8 cellular contexts compared by ENCODE assay signal in genomic region chr19:43532571-43532961, GRCh38. TPM values are rescaled to one million over a fixed set of nuclear protein-coding genes. Genes with fewer than 3 reads are reported as not detected.
DNase-seq lines count a peak whose midpoint lies in the region; ATAC-seq and TF ChIP-seq lines count a peak whose summit lies in the region.

No MANE protein-coding gene starts in this region.

- peaks cover 0 to 8% (median under 1%) of the 10 kb centered on the region in 4 donors for H3K36me3 ChIP-seq in esophagus muscularis mucosa
- H3K36me3 ChIP-seq in neuronal stem cell (replicated peaks in 1 of 2; ENCODE audit: control insufficient read depth in 2 of 2, insufficient read depth in 2 of 2, low read length in 2 of 2): peaks cover 3 to 19% of the 10 kb centered on the region in 2 donors

- no peak for TF ChIP-seq EP300 in esophagus muscularis mucosa (IDR thresholded peaks at IDR 0.05)

- DNase-seq in NCI-H82 (lab: John Stamatoyannopoulos, UW): peak; percentile 83
- no peak for DNase-seq in NCI-H82 treated with DMSO at 0.1 percent for 48 hours (lab: John Stamatoyannopoulos, UW; ENCODE audit: unreplicated experiment)
- DNase-seq in esophagus muscularis mucosa (ENCODE audit: extremely low spot score): no peak
- DNase-seq in neuronal stem cell (ENCODE audit: low spot score): no peak

- ATAC-seq in HG03378 (IDR thresholded peaks at IDR 0.05; ENCODE audit: unreplicated experiment) (peak; percentile 24), SK-N-SH treated with all-trans-retinoic acid at 6 μM for 48 hours (peak; percentile 16), GM18868 (IDR thresholded peaks at IDR 0.05; ENCODE audit: unreplicated experiment) (no peak), HG03196 (IDR thresholded peaks at IDR 0.05; ENCODE audit: unreplicated experiment) (no peak)

- peak overlapping the region; percentile 88 for H2AFZ ChIP-seq in neuronal stem cell (ENCODE audit: low read length)

- peak overlapping the region; percentile 79 for H3K9ac ChIP-seq in neuronal stem cell (ENCODE audit: low read depth, low read length, poor library complexity)

- H4K8ac ChIP-seq in neuronal stem cell (ENCODE audit: low read depth, low read length): no peak overlapping the region

- intact Hi-C loops in esophagus muscularis mucosa (cut with DNase I): no loop called here

- no peak for TF ChIP-seq POLR2A in esophagus muscularis mucosa (IDR thresholded peaks at IDR 0.05; ENCODE audit: low read depth)

- WGBS in esophagus muscularis mucosa: 25% methylated on average over 4 of the region's 16 CpGs
- WGBS in neuronal stem cell (ENCODE audit: extremely low coverage in 2 of 2, insufficient read length in 2 of 2, insufficient replicate concordance in 1 of 2), 2 donors: no CpG with 5 or more reads among the region's 16 CpGs

- no peak overlapping the region for H4K91ac ChIP-seq in neuronal stem cell (ENCODE audit: low read depth, low read length, poor library complexity)

- H2BK5ac ChIP-seq in neuronal stem cell (ENCODE audit: low read length): no peak overlapping the region

- H3K4me3 ChIP-seq in esophagus muscularis mucosa: peak overlapping the region; percentile 51 to 75 (median 62)
- H3K4me3 ChIP-seq in neuronal stem cell (ENCODE audit: low read length in 2 of 2): peak overlapping the region; percentile 43 to 69

- H3K27me3 ChIP-seq in esophagus muscularis mucosa: no peaks in the 10 kb centered on the region
- H3K27me3 ChIP-seq in neuronal stem cell (ENCODE audit: control insufficient read depth in 3 of 3, insufficient read depth in 3 of 3, low read depth in 1 of 3, low read length in 3 of 3): peaks cover 0 to 2% (median 0%) of the 10 kb centered on the region in 3 experiments

- no peak overlapping the region for H2BK15ac ChIP-seq in neuronal stem cell (ENCODE audit: low read length)

- no peak overlapping the region for H3K4ac ChIP-seq in neuronal stem cell (ENCODE audit: low read length)

- peak overlapping the region; percentile 88 to 94 (median 92) for H3K27ac ChIP-seq in esophagus muscularis mucosa (replicated peaks in 1 of 4)
- peak overlapping the region; percentile 81 for H3K27ac ChIP-seq in neuronal stem cell (replicated peaks; ENCODE audit: low read length)

- no peak overlapping the region for H2BK120ac ChIP-seq in neuronal stem cell (ENCODE audit: low read depth, low read length)

- H3K9me3 ChIP-seq in esophagus muscularis mucosa: no peaks in the 10 kb centered on the region
- H3K9me3 ChIP-seq in neuronal stem cell (replicated peaks in 1 of 2; ENCODE audit: control insufficient read depth in 2 of 2, insufficient read depth in 1 of 2, low read depth in 1 of 2, low read length in 2 of 2): no peaks in the 10 kb centered on the region

- H2BK12ac ChIP-seq in neuronal stem cell (ENCODE audit: low read length): no peak overlapping the region

- peak overlapping the region; percentile 76 for H2AK5ac ChIP-seq in neuronal stem cell (ENCODE audit: low read depth, low read length)

- H3K4me2 ChIP-seq in neuronal stem cell (ENCODE audit: insufficient read depth, low read length, poor library complexity, severe bottlenecking): peak overlapping the region; percentile 63

- no peak overlapping the region for H3K14ac ChIP-seq in neuronal stem cell (ENCODE audit: low read length)

- no peaks in the 10 kb centered on the region for H3K79me1 ChIP-seq in neuronal stem cell (ENCODE audit: low read depth, low read length)

- no peak for TF ChIP-seq CTCF in esophagus muscularis mucosa (IDR thresholded peaks at IDR 0.05)

- peaks cover 26 to 49% (median 45%) of the 10 kb centered on the region in 4 donors for H3K4me1 ChIP-seq in esophagus muscularis mucosa
- H3K4me1 ChIP-seq in neuronal stem cell (ENCODE audit: control insufficient read depth in 2 of 2, insufficient read depth in 1 of 2, low read depth in 1 of 2, low read length in 2 of 2): peaks cover 8 to 15% of the 10 kb centered on the region in 2 donors

- H3K23ac ChIP-seq in neuronal stem cell (ENCODE audit: low read depth, low read length, poor library complexity): no peak overlapping the region

- H3K18ac ChIP-seq in neuronal stem cell (ENCODE audit: low read length): peak overlapping the region; percentile 89

TF ChIP-seq in SK-N-SH treated with all-trans-retinoic acid at 6 μM for 48 hours, 23 proteins besides CTCF, POLR2A, EP300 and RAD21:
- TF ChIP-seq OSR1 (CRISPR knock-in tag; IDR thresholded peaks at IDR 0.05): no peak
- TF ChIP-seq SNAI2 (CRISPR knock-in tag; IDR thresholded peaks at IDR 0.05): no peak
- TF ChIP-seq BACH2 (CRISPR knock-in tag; IDR thresholded peaks at IDR 0.05; ENCODE audit: borderline replicate concordance): no peak
- TF ChIP-seq GLIS3 (CRISPR knock-in tag; IDR thresholded peaks at IDR 0.05): no peak
- no peak for TF ChIP-seq TCF4 (CRISPR knock-in tag; IDR thresholded peaks at IDR 0.05; ENCODE audit: borderline replicate concordance)
- no peak for TF ChIP-seq CSDC2 (CRISPR knock-in tag; IDR thresholded peaks at IDR 0.05)
- TF ChIP-seq ZNF70 (CRISPR knock-in tag; IDR thresholded peaks at IDR 0.05): no peak
- no peak for TF ChIP-seq ISL1 (CRISPR knock-in tag; IDR thresholded peaks at IDR 0.05)

RNA-seq across cellular contexts. Expression of gene ZNF575, which starts 0.4 kb away (rescaled TPM):
- total RNA-seq in esophagus muscularis mucosa: under 1 TPM; 0.66 to 0.97 (median 0.82) TPM
- polyA plus RNA-seq in neuronal stem cell (2013, experiment 1 of 2): 0.29 TPM
- polyA plus RNA-seq in neuronal stem cell (2013, experiment 2 of 2): 0.21 TPM

RNA-seq across cellular contexts. Expression of gene ETHE1, which starts 5.6 kb away (rescaled TPM):
- 10 to 100 TPM; 48.2 to 63.2 (median 55.9) TPM for total RNA-seq in esophagus muscularis mucosa
- polyA plus RNA-seq in neuronal stem cell (2013, experiment 1 of 2): 14.2 TPM
- 13.9 TPM for polyA plus RNA-seq in neuronal stem cell (2013, experiment 2 of 2)

RNA-seq across cellular contexts. Expression of gene PHLDB3, which starts 28.0 kb away (rescaled TPM):
- total RNA-seq in esophagus muscularis mucosa: 10 to 100 TPM; 10.3 to 16.2 (median 12.6) TPM
- polyA plus RNA-seq in neuronal stem cell (2013, experiment 1 of 2): 8.0 TPM
- polyA plus RNA-seq in neuronal stem cell (2013, experiment 2 of 2): 7.9 TPM

RNA-seq across cellular contexts. Expression of gene XRCC1, which starts 42.8 kb away (rescaled TPM):
- 10 to 100 TPM; 21.2 to 27.2 (median 24.4) TPM for total RNA-seq in esophagus muscularis mucosa
- 45.5 TPM for polyA plus RNA-seq in neuronal stem cell (2013, experiment 1 of 2)
- 44.7 TPM for polyA plus RNA-seq in neuronal stem cell (2013, experiment 2 of 2)

RNA-seq across cellular contexts. Expression of gene PINLYP, which starts 43.0 kb away (rescaled TPM):
- total RNA-seq in esophagus muscularis mucosa: 1 to 10 TPM; 3.3 to 6.2 (median 4.9) TPM
- 8.4 TPM for polyA plus RNA-seq in neuronal stem cell (2013, experiment 1 of 2)
- 8.4 TPM for polyA plus RNA-seq in neuronal stem cell (2013, experiment 2 of 2)

Comparison
In these comparisons a context has a peak if more than half of its experiments do, and no peak if none do; other contexts are left out.
1. ATAC-seq: peak in HG03378 (single experiment) and SK-N-SH treated with all-trans-retinoic acid at 6 μM for 48 hours (single experiment); none in GM18868 (single experiment) and HG03196 (single experiment).